Comparison of ENCODE assay signal across 22 cellular contexts in the genomic region with DNA sequence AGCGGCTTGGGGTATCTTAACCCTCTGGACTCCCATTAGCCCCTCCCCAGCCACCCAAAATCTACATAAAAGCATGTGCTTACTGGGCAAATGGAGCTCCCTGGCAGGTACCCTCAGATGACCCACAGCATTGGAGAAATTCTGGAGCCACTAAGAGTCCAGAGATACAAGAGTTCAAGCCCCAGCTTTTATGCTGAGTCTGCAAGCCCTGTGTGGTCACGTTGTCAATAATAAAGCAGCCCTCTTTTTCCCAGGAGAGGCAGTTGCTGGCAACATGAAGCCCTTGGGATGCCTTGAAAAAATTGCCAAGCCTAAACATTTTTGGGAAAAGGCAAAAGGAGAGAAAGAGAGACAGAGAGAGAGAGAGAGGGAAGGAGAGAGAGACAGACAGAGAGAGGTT.
DNase-seq lines count a peak whose midpoint lies in the region; ATAC-seq, FAIRE-seq and TF ChIP-seq lines count a peak whose summit lies in the region.
"Had no signal": no experiment of that assay in that cellular context is flagged by ENCODE, and none has a peak within 500 bp of the region (broad histone marks: within the 10 kb centered on the region; RNA-seq: fewer than 3 reads in every experiment).

No MANE protein-coding gene starts in this region.

- no peak overlapping the region for H4K5ac ChIP-seq in IMR-90 (ENCODE audit: low read depth, low read length)

- no TSS peak for BruUV-seq in IMR-90 (replicated peaks; lab: Mats Ljungman, UMichigan)

- H3K27me3 Mint-ChIP-seq in activated naive CD4-positive, alpha-beta T cell treated with anti-CD3 and anti-CD28 coated beads, Interleukin-2, amount 50 U/mL, for 24 hours = no peaks in the 10 kb centered on the region
- peaks cover 5% of the 10 kb centered on the region for H3K27me3 Mint-ChIP-seq in glutamatergic neuron (ENCODE audit: unreplicated experiment)
- H3K27me3 Mint-ChIP-seq: CD4-positive, CD25-positive, alpha-beta regulatory T cell had no signal

- TF ChIP-seq POLR2A in A549 (IDR thresholded peaks at IDR 0.05; ENCODE audit: low read length) = no peak
- no peak for TF ChIP-seq POLR2A in IMR-90 (IDR thresholded peaks at IDR 0.05; ENCODE audit: low read depth, low read length)

- no peaks in the 10 kb centered on the region for H3K9me3 Mint-ChIP-seq in activated naive CD4-positive, alpha-beta T cell treated with anti-CD3 and anti-CD28 coated beads, Interleukin-2, amount 50 U/mL, for 24 hours
- H3K9me3 Mint-ChIP-seq in glutamatergic neuron (ENCODE audit: unreplicated experiment) = peaks cover 7% of the 10 kb centered on the region
- H3K9me3 Mint-ChIP-seq: CD4-positive, CD25-positive, alpha-beta regulatory T cell; CD8-positive, alpha-beta T cell had no signal

- no peak overlapping the region for H3K9ac ChIP-seq in IMR-90 (ENCODE audit: low read depth, low read length)

- H3K14ac ChIP-seq in IMR-90 (replicated peaks; ENCODE audit: low read depth, low read length) = no peak overlapping the region

- no peak overlapping the region for H3K27ac ChIP-seq in A549
- H3K27ac ChIP-seq in IMR-90 (ENCODE audit: insufficient read depth, low read length) = no peak overlapping the region
- H3K27ac ChIP-seq: 22Rv1, C4-2B had no signal

- H3K4me3 Mint-ChIP-seq in activated naive CD4-positive, alpha-beta T cell treated with anti-CD3 and anti-CD28 coated beads, Interleukin-2, amount 50 U/mL, for 24 hours = no peak overlapping the region
- no peak overlapping the region for H3K4me3 Mint-ChIP-seq in glutamatergic neuron (ENCODE audit: unreplicated experiment)
- H3K4me3 Mint-ChIP-seq: CD4-positive, CD25-positive, alpha-beta regulatory T cell; CD8-positive, alpha-beta T cell had no signal

- peaks cover 2% of the 10 kb centered on the region; the same call in 1 of the 2 replicates for H3K36me3 ChIP-seq in IMR-90 (ENCODE audit: control insufficient read depth, insufficient read depth, low read length)
- H3K36me3 ChIP-seq: HAP-1 had no signal

- no peak overlapping the region for H4K91ac ChIP-seq in IMR-90 (ENCODE audit: insufficient read depth, low read depth, low read length)

- no peak overlapping the region for H3K4ac ChIP-seq in IMR-90 (ENCODE audit: low read depth, low read length)

- H2AK5ac ChIP-seq in IMR-90 (ENCODE audit: low read depth, low read length) = no peak overlapping the region

- POLR2A ChIA-PET in A549 (lab: Yijun Ruan, JAX) = interaction anchor here (0.6 kb wide), 1 partner anchor 110 kb away, joined by 5 read pairs; no protein-coding TSS in a partner anchor
- POLR2A ChIA-PET in IMR-90 (lab: Charles Lee; ENCODE audit: unreplicated experiment) = no interaction called here

- H2AFZ ChIP-seq in IMR-90 (replicated peaks; ENCODE audit: low read length, poor library complexity) = no peak overlapping the region

- no peaks in the 10 kb centered on the region for H3K4me1 Mint-ChIP-seq in activated naive CD4-positive, alpha-beta T cell treated with anti-CD3 and anti-CD28 coated beads, Interleukin-2, amount 50 U/mL, for 24 hours
- peaks cover 15% of the 10 kb centered on the region for H3K4me1 Mint-ChIP-seq in glutamatergic neuron (ENCODE audit: low read depth, unreplicated experiment)

- no peak overlapping the region for H4K8ac ChIP-seq in IMR-90 (ENCODE audit: low read depth in 2 of 2, low read length in 2 of 2)

- H3K18ac ChIP-seq in IMR-90 (ENCODE audit: low read depth, low read length) = no peak overlapping the region

- H2BK15ac ChIP-seq in IMR-90 (ENCODE audit: low read depth, low read length) = no peak overlapping the region

- H2AK9ac ChIP-seq in IMR-90 (replicated peaks; ENCODE audit: low read depth, low read length, poor library complexity) = no peak overlapping the region

- H2BK5ac ChIP-seq in IMR-90 (ENCODE audit: low read depth, low read length, poor library complexity, severe bottlenecking) = no peak overlapping the region

- H3K56ac ChIP-seq in IMR-90 (ENCODE audit: extremely low read depth, insufficient read depth, low read length) = no peak overlapping the region

- no peak for TF ChIP-seq EP300 in A549 (IDR thresholded peaks at IDR 0.05)

- no peak overlapping the region for H3K4me3 ChIP-seq in A549
- H3K4me3 ChIP-seq in IMR-90 (ENCODE audit: insufficient read depth, low read depth, low read length) = no peak overlapping the region
- H3K4me3 ChIP-seq: HAP-1 had no signal

- H3K4me2 ChIP-seq in A549 = no peak overlapping the region
- H3K4me2 ChIP-seq in IMR-90 (ENCODE audit: low read depth, low read length) = no peak overlapping the region

- H3K4me1 ChIP-seq in A549 (no peaks in the 10 kb centered on the region), IMR-90 (ENCODE audit: control insufficient read depth, insufficient read depth, low read length) (no peaks in the 10 kb centered on the region)
- H3K4me1 ChIP-seq: Caco-2, HAP-1 had no signal

- in situ Hi-C loops in IMR-90 (cut with MboI; ENCODE audit: low sequenced_read_pairs) = no loop called here

- H3K79me1 ChIP-seq in IMR-90 (ENCODE audit: low read depth in 1 of 2, low read length in 2 of 2) = no peaks in the 10 kb centered on the region

- H3K27me3 ChIP-seq in IMR-90 (ENCODE audit: control insufficient read depth, insufficient read depth, low read length) = no peaks in the 10 kb centered on the region

- H2BK20ac ChIP-seq in IMR-90 (ENCODE audit: low read depth, low read length) = no peak overlapping the region

- dilution Hi-C loops in IMR-90 (cut with HindIII; ENCODE audit: low sequenced_read_pairs, unreplicated experiment) = no loop called here

- H3K9me1 ChIP-seq in IMR-90 (ENCODE audit: insufficient read depth, low read length) = peaks cover 13% of the 10 kb centered on the region

- ATAC-seq in A549 (no peak), IMR-90 (ENCODE audit: low read depth) (no peak), HG03378 (IDR thresholded peaks at IDR 0.05; ENCODE audit: unreplicated experiment) (no peak)
- ATAC-seq: CD8-positive, alpha-beta T cell had no signal

- no peak overlapping the region for H2BK120ac ChIP-seq in IMR-90 (ENCODE audit: low read depth, low read length)

- H3K27ac Mint-ChIP-seq in activated naive CD4-positive, alpha-beta T cell treated with anti-CD3 and anti-CD28 coated beads, Interleukin-2, amount 50 U/mL, for 24 hours = peak overlapping the region; percentile 76
- H3K27ac Mint-ChIP-seq in glutamatergic neuron (ENCODE audit: unreplicated experiment) = peak overlapping the region; percentile 34
- H3K27ac Mint-ChIP-seq: CD8-positive, alpha-beta T cell had no signal

- H3K23ac ChIP-seq in IMR-90 (ENCODE audit: low read depth, low read length) = no peak overlapping the region

- CTCF ChIA-PET in A549 (lab: Yijun Ruan, JAX) = interaction anchor here (0.5 to 3.6 kb wide), 3 partner anchors 15 to 575 kb away, joined by 3 to 21 read pairs (median 3); no protein-coding TSS in a partner anchor
- CTCF ChIA-PET in IMR-90 (lab: Yijun Ruan, JAX) = no interaction called here

- no peak for DNase-seq in activated naive CD4-positive, alpha-beta T cell treated with Interleukin-2 at 50 U/mL for 16 hours
- DNase-seq in A549 (ENCODE audit: low read depth in 1 of 2, low spot score in 1 of 2) (no peak), IMR-90 (no peak), glutamatergic neuron (no peak), AG20443 (ENCODE audit: low spot score) (no peak), NCI-H526 treated with DMSO at 0.1 percent for 48 hours (lab: John Stamatoyannopoulos, UW) (no peak)
- DNase-seq: ACHN; Caco-2; CD4-positive, CD25-positive, alpha-beta regulatory T cell; CD8-positive, alpha-beta T cell; DMS153; DND-41; GOT3 had no signal

- FAIRE-seq in A549 (lab: Jason Lieb, UNC) = no peak
- FAIRE-seq: A204.1, G401.6, GM12892, H54 had no signal

- peaks cover 18% of the 10 kb centered on the region for H3K36me3 Mint-ChIP-seq in activated naive CD4-positive, alpha-beta T cell treated with anti-CD3 and anti-CD28 coated beads, Interleukin-2, amount 50 U/mL, for 24 hours
- H3K36me3 Mint-ChIP-seq in glutamatergic neuron (ENCODE audit: unreplicated experiment) = peaks cover 11% of the 10 kb centered on the region

- WGBS in A549 (ENCODE audit: missing lambda C conversion rate) = 90% methylated on average over 2 of the region's 2 CpGs
- 80% methylated on average over 1 of the region's 2 CpGs; no CpG with 5 or more reads in 1 of the 2 experiments for WGBS in IMR-90 (ENCODE audit: extremely low coverage in 2 of 2, insufficient read length in 1 of 2), 2 experiments

- no peak for TF ChIP-seq CTCF in A549 (IDR thresholded peaks at IDR 0.05)
- no peak for TF ChIP-seq CTCF in IMR-90 (conservative IDR thresholded peaks at IDR 0.05; ENCODE audit: low read depth, low read length)
- TF ChIP-seq CTCF in glutamatergic neuron (IDR thresholded peaks at IDR 0.05; ENCODE audit: partially characterized antibody, unreplicated experiment) = no peak

- TF ChIP-seq RAD21 in A549 (conservative IDR thresholded peaks at IDR 0.05 in 1 of 2, IDR thresholded peaks at IDR 0.05 in 1 of 2) = no peak
- no peak for TF ChIP-seq RAD21 in IMR-90 (IDR thresholded peaks at IDR 0.05; ENCODE audit: low read length)

- no peaks in the 10 kb centered on the region for H4K20me1 ChIP-seq in IMR-90 (ENCODE audit: insufficient read depth, low read length)

- intact Hi-C loops in IMR-90 (cut with micrococcal nuclease) = no loop called here

- H3K9me3 ChIP-seq in A549 (peaks cover 5% of the 10 kb centered on the region; the same call in 2 of the 3 replicates), IMR-90 (ENCODE audit: control insufficient read depth, insufficient read depth, low read length) (peaks cover 2% of the 10 kb centered on the region; the same call in 1 of the 2 replicates)
- H3K9me3 ChIP-seq: Caco-2 had no signal

TF ChIP-seq in A549, 52 proteins besides CTCF, POLR2A, EP300 and RAD21:
- TF ChIP-seq MAFK (IDR thresholded peaks at IDR 0.05; ENCODE audit: partially characterized antibody) (peak; percentile 62), EHF (CRISPR knock-in tag; IDR thresholded peaks at IDR 0.05) (no peak)

TF ChIP-seq in IMR-90, 13 proteins besides CTCF, POLR2A, EP300 and RAD21:
- TF ChIP-seq BHLHE40 (IDR thresholded peaks at IDR 0.05; ENCODE audit: low read depth, low read length) (no peak), CHD1 (IDR thresholded peaks at IDR 0.05; ENCODE audit: low read depth, low read length) (no peak), FOS (IDR thresholded peaks at IDR 0.05; ENCODE audit: low read depth, low read length) (no peak), MAFK (IDR thresholded peaks at IDR 0.05; ENCODE audit: low read depth, low read length) (0 out of 2 replicates have a peak, but pooled peaks have one; percentile 22)
